In genomic region chr1:220356981-220357850, GRCh38 we compare ENCODE assay signal across 1 cellular context.
TF ChIP-seq lines count a peak whose summit lies in the region.

No MANE protein-coding gene starts in this region.

TF ChIP-seq in HepG2, 621 proteins besides CTCF, POLR2A, EP300 and RAD21:
- no peak for TF ChIP-seq KDM5B (CRISPR knock-in tag; IDR thresholded peaks at IDR 0.05; ENCODE audit: borderline replicate concordance)
- TF ChIP-seq ZC3H4 (CRISPR knock-in tag; IDR thresholded peaks at IDR 0.05; ENCODE audit: borderline replicate concordance), result no peak
- TF ChIP-seq MBD4 (IDR thresholded peaks at IDR 0.05; ENCODE audit: borderline replicate concordance, low read length), result no peak
- TF ChIP-seq CREM (IDR thresholded peaks at IDR 0.05), result no peak
- no peak for TF ChIP-seq CREM (CRISPR knock-in tag; IDR thresholded peaks at IDR 0.05)
- TF ChIP-seq NR2F2 (IDR thresholded peaks at IDR 0.05; ENCODE audit: borderline replicate concordance, low read depth), result no peak
- no peak for TF ChIP-seq ZNF546 (CRISPR knock-in tag; conservative IDR thresholded peaks at IDR 0.05)
- TF ChIP-seq KLF12 (CRISPR knock-in tag; IDR thresholded peaks at IDR 0.05; ENCODE audit: borderline replicate concordance), result no peak
- TF ChIP-seq NR0B2 (CRISPR knock-in tag; IDR thresholded peaks at IDR 0.05), result no peak
- TF ChIP-seq SP1 (IDR thresholded peaks at IDR 0.05), result no peak
- no peak for TF ChIP-seq SP1 (CRISPR knock-in tag; IDR thresholded peaks at IDR 0.05)
- TF ChIP-seq PATZ1 (CRISPR knock-in tag; IDR thresholded peaks at IDR 0.05), result no peak
- no peak for TF ChIP-seq TBX3 (IDR thresholded peaks at IDR 0.05; ENCODE audit: borderline replicate concordance)
- no peak for TF ChIP-seq TOPORS (CRISPR knock-in tag; IDR thresholded peaks at IDR 0.05)
- no peak for TF ChIP-seq ZNF563 (CRISPR knock-in tag; IDR thresholded peaks at IDR 0.05)
- TF ChIP-seq TFAP4 (IDR thresholded peaks at IDR 0.05; ENCODE audit: borderline replicate concordance, low read depth), result no peak
- TF ChIP-seq HHEX (CRISPR knock-in tag; IDR thresholded peaks at IDR 0.05), result no peak
